In the genomic region with DNA sequence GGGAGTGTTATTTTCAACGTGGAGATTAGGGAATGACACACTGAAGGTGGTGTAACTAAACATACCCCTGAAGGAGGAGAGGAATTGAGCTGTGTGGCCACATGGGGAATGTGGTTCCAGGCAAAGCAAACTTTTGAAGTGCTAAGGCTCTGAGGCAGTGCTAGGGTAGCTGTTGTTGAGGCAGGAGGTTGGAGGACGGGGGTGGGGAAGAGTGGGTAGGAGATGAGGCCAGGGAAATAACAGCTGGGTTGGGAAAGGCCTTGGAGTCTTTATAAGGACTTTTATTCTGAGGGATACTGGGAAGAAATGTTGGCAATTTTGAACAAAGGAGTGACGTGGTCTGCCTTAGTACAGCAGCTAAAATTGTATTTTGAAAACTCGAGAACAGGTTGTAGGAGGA, we compare ENCODE assay signal across 2 cellular contexts.
A peak's percentile ranks its signal among the peaks of the same experiment; 100 is the strongest.
TF ChIP-seq lines count a peak whose summit lies in the region.

No MANE protein-coding gene starts in this region.

TF ChIP-seq in HepG2, 621 proteins besides CTCF, POLR2A, EP300 and RAD21:
- TF ChIP-seq POLR2AphosphoS5 (IDR thresholded peaks at IDR 0.05; ENCODE audit: low read depth, low read length), result 0 out of 2 replicates have a peak, but pooled peaks have one; percentile 25
- no peak for TF ChIP-seq ZNF10 (CRISPR knock-in tag; IDR thresholded peaks at IDR 0.05; ENCODE audit: borderline replicate concordance, low read depth)
- TF ChIP-seq RBM22 (optimal IDR thresholded peaks at IDR 0.05; ENCODE audit: low read length), result peak; percentile 61

TF ChIP-seq in K562, 482 proteins besides CTCF, POLR2A, EP300 and RAD21:
- no peak for TF ChIP-seq RAD51 (IDR thresholded peaks at IDR 0.05; ENCODE audit: borderline replicate concordance, low read depth)
- TF ChIP-seq, protein P1, sequence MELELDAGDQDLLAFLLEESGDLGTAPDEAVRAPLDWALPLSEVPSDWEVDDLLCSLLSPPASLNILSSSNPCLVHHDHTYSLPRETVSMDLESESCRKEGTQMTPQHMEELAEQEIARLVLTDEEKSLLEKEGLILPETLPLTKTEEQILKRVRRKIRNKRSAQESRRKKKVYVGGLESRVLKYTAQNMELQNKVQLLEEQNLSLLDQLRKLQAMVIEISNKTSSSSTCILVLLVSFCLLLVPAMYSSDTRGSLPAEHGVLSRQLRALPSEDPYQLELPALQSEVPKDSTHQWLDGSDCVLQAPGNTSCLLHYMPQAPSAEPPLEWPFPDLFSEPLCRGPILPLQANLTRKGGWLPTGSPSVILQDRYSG (tag; conservative IDR thresholded peaks at IDR 0.05; ENCODE audit: low read depth), result no peak
- TF ChIP-seq, protein P2, sequence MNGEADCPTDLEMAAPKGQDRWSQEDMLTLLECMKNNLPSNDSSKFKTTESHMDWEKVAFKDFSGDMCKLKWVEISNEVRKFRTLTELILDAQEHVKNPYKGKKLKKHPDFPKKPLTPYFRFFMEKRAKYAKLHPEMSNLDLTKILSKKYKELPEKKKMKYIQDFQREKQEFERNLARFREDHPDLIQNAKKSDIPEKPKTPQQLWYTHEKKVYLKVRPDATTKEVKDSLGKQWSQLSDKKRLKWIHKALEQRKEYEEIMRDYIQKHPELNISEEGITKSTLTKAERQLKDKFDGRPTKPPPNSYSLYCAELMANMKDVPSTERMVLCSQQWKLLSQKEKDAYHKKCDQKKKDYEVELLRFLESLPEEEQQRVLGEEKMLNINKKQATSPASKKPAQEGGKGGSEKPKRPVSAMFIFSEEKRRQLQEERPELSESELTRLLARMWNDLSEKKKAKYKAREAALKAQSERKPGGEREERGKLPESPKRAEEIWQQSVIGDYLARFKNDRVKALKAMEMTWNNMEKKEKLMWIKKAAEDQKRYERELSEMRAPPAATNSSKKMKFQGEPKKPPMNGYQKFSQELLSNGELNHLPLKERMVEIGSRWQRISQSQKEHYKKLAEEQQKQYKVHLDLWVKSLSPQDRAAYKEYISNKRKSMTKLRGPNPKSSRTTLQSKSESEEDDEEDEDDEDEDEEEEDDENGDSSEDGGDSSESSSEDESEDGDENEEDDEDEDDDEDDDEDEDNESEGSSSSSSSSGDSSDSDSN (IDR thresholded peaks at IDR 0.05; ENCODE audit: borderline replicate concordance in 1 of 2, low read depth in 2 of 2, low read length in 2 of 2), result no peak
- TF ChIP-seq, protein P3, sequence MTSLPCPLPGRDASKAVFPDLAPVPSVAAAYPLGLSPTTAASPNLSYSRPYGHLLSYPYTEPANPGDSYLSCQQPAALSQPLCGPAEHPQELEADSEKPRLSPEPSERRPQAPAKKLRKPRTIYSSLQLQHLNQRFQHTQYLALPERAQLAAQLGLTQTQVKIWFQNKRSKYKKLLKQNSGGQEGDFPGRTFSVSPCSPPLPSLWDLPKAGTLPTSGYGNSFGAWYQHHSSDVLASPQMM (CRISPR knock-in tag; IDR thresholded peaks at IDR 0.05), result no peak
- TF ChIP-seq, protein P4, sequence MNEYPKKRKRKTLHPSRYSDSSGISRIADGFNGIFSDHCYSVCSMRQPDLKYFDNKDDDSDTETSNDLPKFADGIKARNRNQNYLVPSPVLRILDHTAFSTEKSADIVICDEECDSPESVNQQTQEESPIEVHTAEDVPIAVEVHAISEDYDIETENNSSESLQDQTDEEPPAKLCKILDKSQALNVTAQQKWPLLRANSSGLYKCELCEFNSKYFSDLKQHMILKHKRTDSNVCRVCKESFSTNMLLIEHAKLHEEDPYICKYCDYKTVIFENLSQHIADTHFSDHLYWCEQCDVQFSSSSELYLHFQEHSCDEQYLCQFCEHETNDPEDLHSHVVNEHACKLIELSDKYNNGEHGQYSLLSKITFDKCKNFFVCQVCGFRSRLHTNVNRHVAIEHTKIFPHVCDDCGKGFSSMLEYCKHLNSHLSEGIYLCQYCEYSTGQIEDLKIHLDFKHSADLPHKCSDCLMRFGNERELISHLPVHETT (CRISPR knock-in tag; conservative IDR thresholded peaks at IDR 0.05 in 1 of 2, IDR thresholded peaks at IDR 0.05 in 1 of 2), result no peak
- TF ChIP-seq KLF13 (tag; IDR thresholded peaks at IDR 0.05; ENCODE audit: borderline replicate concordance, low read depth), result no peak
- no peak for TF ChIP-seq ILF3 (IDR thresholded peaks at IDR 0.05; ENCODE audit: borderline replicate concordance)
- TF ChIP-seq, protein P5, sequence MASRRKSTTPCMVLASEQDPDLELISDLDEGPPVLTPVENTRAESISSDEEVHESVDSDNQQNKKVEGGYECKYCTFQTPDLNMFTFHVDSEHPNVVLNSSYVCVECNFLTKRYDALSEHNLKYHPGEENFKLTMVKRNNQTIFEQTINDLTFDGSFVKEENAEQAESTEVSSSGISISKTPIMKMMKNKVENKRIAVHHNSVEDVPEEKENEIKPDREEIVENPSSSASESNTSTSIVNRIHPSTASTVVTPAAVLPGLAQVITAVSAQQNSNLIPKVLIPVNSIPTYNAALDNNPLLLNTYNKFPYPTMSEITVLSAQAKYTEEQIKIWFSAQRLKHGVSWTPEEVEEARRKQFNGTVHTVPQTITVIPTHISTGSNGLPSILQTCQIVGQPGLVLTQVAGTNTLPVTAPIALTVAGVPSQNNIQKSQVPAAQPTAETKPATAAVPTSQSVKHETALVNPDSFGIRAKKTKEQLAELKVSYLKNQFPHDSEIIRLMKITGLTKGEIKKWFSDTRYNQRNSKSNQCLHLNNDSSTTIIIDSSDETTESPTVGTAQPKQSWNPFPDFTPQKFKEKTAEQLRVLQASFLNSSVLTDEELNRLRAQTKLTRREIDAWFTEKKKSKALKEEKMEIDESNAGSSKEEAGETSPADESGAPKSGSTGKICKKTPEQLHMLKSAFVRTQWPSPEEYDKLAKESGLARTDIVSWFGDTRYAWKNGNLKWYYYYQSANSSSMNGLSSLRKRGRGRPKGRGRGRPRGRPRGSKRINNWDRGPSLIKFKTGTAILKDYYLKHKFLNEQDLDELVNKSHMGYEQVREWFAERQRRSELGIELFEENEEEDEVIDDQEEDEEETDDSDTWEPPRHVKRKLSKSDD (conservative IDR thresholded peaks at IDR 0.05; ENCODE audit: low read length), result no peak
- TF ChIP-seq, protein P6, sequence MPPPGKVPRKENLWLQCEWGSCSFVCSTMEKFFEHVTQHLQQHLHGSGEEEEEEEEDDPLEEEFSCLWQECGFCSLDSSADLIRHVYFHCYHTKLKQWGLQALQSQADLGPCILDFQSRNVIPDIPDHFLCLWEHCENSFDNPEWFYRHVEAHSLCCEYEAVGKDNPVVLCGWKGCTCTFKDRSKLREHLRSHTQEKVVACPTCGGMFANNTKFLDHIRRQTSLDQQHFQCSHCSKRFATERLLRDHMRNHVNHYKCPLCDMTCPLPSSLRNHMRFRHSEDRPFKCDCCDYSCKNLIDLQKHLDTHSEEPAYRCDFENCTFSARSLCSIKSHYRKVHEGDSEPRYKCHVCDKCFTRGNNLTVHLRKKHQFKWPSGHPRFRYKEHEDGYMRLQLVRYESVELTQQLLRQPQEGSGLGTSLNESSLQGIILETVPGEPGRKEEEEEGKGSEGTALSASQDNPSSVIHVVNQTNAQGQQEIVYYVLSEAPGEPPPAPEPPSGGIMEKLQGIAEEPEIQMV (tag; conservative IDR thresholded peaks at IDR 0.05; ENCODE audit: low read depth), result no peak
- TF ChIP-seq, protein P7, sequence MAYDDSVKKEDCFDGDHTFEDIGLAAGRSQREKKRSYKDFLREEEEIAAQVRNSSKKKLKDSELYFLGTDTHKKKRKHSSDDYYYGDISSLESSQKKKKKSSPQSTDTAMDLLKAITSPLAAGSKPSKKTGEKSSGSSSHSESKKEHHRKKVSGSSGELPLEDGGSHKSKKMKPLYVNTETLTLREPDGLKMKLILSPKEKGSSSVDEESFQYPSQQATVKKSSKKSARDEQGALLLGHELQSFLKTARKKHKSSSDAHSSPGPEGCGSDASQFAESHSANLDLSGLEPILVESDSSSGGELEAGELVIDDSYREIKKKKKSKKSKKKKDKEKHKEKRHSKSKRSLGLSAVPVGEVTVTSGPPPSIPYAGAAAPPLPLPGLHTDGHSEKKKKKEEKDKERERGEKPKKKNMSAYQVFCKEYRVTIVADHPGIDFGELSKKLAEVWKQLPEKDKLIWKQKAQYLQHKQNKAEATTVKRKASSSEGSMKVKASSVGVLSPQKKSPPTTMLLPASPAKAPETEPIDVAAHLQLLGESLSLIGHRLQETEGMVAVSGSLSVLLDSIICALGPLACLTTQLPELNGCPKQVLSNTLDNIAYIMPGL (CRISPR knock-in tag; IDR thresholded peaks at IDR 0.05), result no peak
- TF ChIP-seq, protein P8, sequence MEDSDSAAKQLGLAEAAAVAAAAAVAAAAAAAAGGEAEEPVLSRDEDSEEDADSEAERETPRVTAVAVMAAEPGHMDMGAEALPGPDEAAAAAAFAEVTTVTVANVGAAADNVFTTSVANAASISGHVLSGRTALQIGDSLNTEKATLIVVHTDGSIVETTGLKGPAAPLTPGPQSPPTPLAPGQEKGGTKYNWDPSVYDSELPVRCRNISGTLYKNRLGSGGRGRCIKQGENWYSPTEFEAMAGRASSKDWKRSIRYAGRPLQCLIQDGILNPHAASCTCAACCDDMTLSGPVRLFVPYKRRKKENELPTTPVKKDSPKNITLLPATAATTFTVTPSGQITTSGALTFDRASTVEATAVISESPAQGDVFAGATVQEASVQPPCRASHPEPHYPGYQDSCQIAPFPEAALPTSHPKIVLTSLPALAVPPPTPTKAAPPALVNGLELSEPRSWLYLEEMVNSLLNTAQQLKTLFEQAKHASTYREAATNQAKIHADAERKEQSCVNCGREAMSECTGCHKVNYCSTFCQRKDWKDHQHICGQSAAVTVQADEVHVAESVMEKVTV (CRISPR knock-in tag; IDR thresholded peaks at IDR 0.05), result no peak
- no peak for TF ChIP-seq TAL1 (IDR thresholded peaks at IDR 0.05)
- no peak for TF ChIP-seq JUN (IDR thresholded peaks at IDR 0.05; ENCODE audit: borderline replicate concordance, low read depth, low read length)
- no peak for TF ChIP-seq JUN (CRISPR knock-in tag; IDR thresholded peaks at IDR 0.05; ENCODE audit: borderline replicate concordance)
- no peak for TF ChIP-seq RBM34 (IDR thresholded peaks at IDR 0.05; ENCODE audit: borderline replicate concordance, insufficient read depth, low read length)
- no peak for TF ChIP-seq CTBP1 (IDR thresholded peaks at IDR 0.05; ENCODE audit: borderline replicate concordance)
